Comparison of ENCODE assay signal across 26 cellular contexts in the genomic region with DNA sequence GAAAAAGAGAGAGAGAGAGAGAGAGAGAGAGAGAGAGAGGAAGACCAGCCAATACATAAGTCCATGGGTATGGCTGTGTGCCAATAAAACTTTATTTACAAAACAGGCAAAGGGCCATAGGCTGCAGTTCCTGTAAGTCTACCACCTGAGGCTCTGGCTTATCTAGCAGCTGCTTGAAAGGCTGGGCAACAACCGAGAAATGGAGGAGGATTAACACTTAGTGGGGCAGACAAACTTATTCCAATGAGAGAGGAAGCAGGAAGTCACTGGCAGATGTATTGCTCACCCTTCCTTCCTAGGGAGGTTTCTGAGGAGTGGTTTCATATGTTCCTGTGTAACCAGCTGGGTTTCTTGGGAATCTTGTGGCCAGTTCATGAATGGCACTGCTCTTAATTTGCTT. TPM values are rescaled to one million over a fixed set of nuclear protein-coding genes. Genes with fewer than 3 reads are reported as not detected.
DNase-seq lines count a peak whose midpoint lies in the region; ATAC-seq and TF ChIP-seq lines count a peak whose summit lies in the region.
"Had no signal": no experiment of that assay in that cellular context is flagged by ENCODE, and none has a peak within 500 bp of the region (broad histone marks: within the 10 kb centered on the region; RNA-seq: fewer than 3 reads in every experiment).

No MANE protein-coding gene starts in this region.

- no TSS peak for BruUV-seq in Caco-2 (replicated peaks; lab: Mats Ljungman, UMichigan)

- no peak overlapping the region for H3K27ac ChIP-seq in WERI-Rb-1
- H3K27ac ChIP-seq: body of pancreas, colonic mucosa, spleen, uterus had no signal

- ATAC-seq in mucosa of descending colon = peak; percentile 31
- ATAC-seq: activated naive CD4-positive, alpha-beta T cell treated with anti-CD3 and anti-CD28 coated beads, Interleukin-2, amount 50 U/mL, for 72 hours; activated T-cell treated with anti-CD3 and anti-CD28 coated beads, Interleukin-2, amount 50 U/mL, for 72 hours; body of pancreas; HCT116; left lobe of liver; T-helper 17 cell had no signal

- intact Hi-C loops in mucosa of descending colon (cut with DNase I, micrococcal nuclease) (no loop called here), Caco-2 (cut with micrococcal nuclease; ENCODE audit: unreplicated experiment) (no loop called here)

- H3K9me3 Mint-ChIP-seq in Caco-2 (ENCODE audit: unreplicated experiment) = no peaks in the 10 kb centered on the region
- H3K9me3 Mint-ChIP-seq: activated B cell treated with CpG ODN at 0.5 μM for 24 hours; activated CD4-positive, alpha-beta memory T cell treated with anti-CD3 and anti-CD28 coated beads, Interleukin-2, amount 10 ng/mL, durations not matched to agents 7 days and 5 days; activated naive CD4-positive, alpha-beta T cell treated with anti-CD3 and anti-CD28 coated beads, Interleukin-2, amount 50 U/mL, for 72 hours; activated T-cell treated with anti-CD3 and anti-CD28 coated beads, Interleukin-2, amount 50 U/mL, for 72 hours had no signal

- H3K4me1 Mint-ChIP-seq in Caco-2 (ENCODE audit: low read depth, unreplicated experiment) = no peaks in the 10 kb centered on the region
- H3K4me1 Mint-ChIP-seq: activated B cell treated with CpG ODN at 0.5 μM for 24 hours; activated CD4-positive, alpha-beta memory T cell treated with anti-CD3 and anti-CD28 coated beads, Interleukin-2, amount 10 ng/mL, durations not matched to agents 7 days and 5 days had no signal

- no peaks in the 10 kb centered on the region for H3K36me3 ChIP-seq in mucosa of descending colon (ENCODE audit: low read depth)
- H3K36me3 ChIP-seq in WERI-Rb-1 = no peaks in the 10 kb centered on the region
- H3K36me3 ChIP-seq in Caco-2 (ENCODE audit: control insufficient read depth, insufficient read depth, low read length) = no peaks in the 10 kb centered on the region
- H3K36me3 ChIP-seq: BE2C, colonic mucosa, spleen, uterus had no signal

- CTCF ChIA-PET in Caco-2 (lab: Charles Lee) = no interaction called here

- H3K27me3 ChIP-seq in WERI-Rb-1 (ENCODE audit: insufficient read depth, low read depth, severe bottlenecking) = peaks cover 9% of the 10 kb centered on the region
- no peaks in the 10 kb centered on the region for H3K27me3 ChIP-seq in Caco-2 (replicated peaks; ENCODE audit: control insufficient read depth, insufficient read depth, low read length)
- H3K27me3 ChIP-seq: BE2C, body of pancreas, uterus had no signal

- POLR2A ChIA-PET in Caco-2 (lab: Charles Lee) = no interaction called here

- H3K9me3 ChIP-seq in mucosa of descending colon (no peaks in the 10 kb centered on the region), WERI-Rb-1 (ENCODE audit: severe bottlenecking) (no peaks in the 10 kb centered on the region), Caco-2 (no peaks in the 10 kb centered on the region)
- H3K9me3 ChIP-seq: BE2C, body of pancreas, colonic mucosa, spleen, uterus had no signal

- TF ChIP-seq CTCF in mucosa of descending colon (IDR thresholded peaks at IDR 0.05) (no peak), WERI-Rb-1 (IDR thresholded peaks at IDR 0.05; ENCODE audit: low read depth, low read length) (no peak), Caco-2 (IDR thresholded peaks at IDR 0.05; ENCODE audit: insufficient read depth in 1 of 2, low read depth in 1 of 2, low read length in 1 of 2, severe bottlenecking in 1 of 2, unreplicated experiment in 1 of 2) (no peak)

- no peaks in the 10 kb centered on the region for H3K27me3 Mint-ChIP-seq in Caco-2 (ENCODE audit: insufficient read depth, unreplicated experiment)
- H3K27me3 Mint-ChIP-seq: T-helper 17 cell had no signal

- no peak overlapping the region for H3K4me3 Mint-ChIP-seq in Caco-2 (ENCODE audit: unreplicated experiment)
- H3K4me3 Mint-ChIP-seq: activated B cell treated with CpG ODN at 0.5 μM for 24 hours; activated CD4-positive, alpha-beta memory T cell treated with anti-CD3 and anti-CD28 coated beads, Interleukin-2, amount 10 ng/mL, durations not matched to agents 7 days and 5 days; activated T-cell treated with anti-CD3 and anti-CD28 coated beads, Interleukin-2, amount 50 U/mL, for 72 hours; T-helper 17 cell had no signal

- H3K4me3 ChIP-seq in mucosa of descending colon = no peak overlapping the region
- H3K4me3 ChIP-seq in WERI-Rb-1 (ENCODE audit: low read depth, low read length) = no peak overlapping the region
- H3K4me3 ChIP-seq in Caco-2 (ENCODE audit: low read depth, low read length) = no peak overlapping the region
- H3K4me3 ChIP-seq: body of pancreas, colonic mucosa, spleen, uterus had no signal

- no peak overlapping the region for H3K27ac Mint-ChIP-seq in Caco-2 (ENCODE audit: unreplicated experiment)
- H3K27ac Mint-ChIP-seq: activated B cell treated with CpG ODN at 0.5 μM for 24 hours; activated CD4-positive, alpha-beta memory T cell treated with anti-CD3 and anti-CD28 coated beads, Interleukin-2, amount 10 ng/mL, durations not matched to agents 7 days and 5 days; activated naive CD4-positive, alpha-beta T cell treated with anti-CD3 and anti-CD28 coated beads, Interleukin-2, amount 50 U/mL, for 72 hours; activated T-cell treated with anti-CD3 and anti-CD28 coated beads, Interleukin-2, amount 50 U/mL, for 72 hours; T-helper 17 cell had no signal

- H3K4me1 ChIP-seq in mucosa of descending colon (ENCODE audit: low read depth) = no peaks in the 10 kb centered on the region
- no peaks in the 10 kb centered on the region for H3K4me1 ChIP-seq in Caco-2
- H3K4me1 ChIP-seq: BE2C, body of pancreas, colonic mucosa, spleen, uterus had no signal

- DNase-seq in DMS53 (lab: John Stamatoyannopoulos, UW) (peak; percentile 1), DMS53 treated with DMSO at 0.1 percent for 48 hours (lab: John Stamatoyannopoulos, UW; ENCODE audit: unreplicated experiment) (no peak), MV-4-11 (lab: John Stamatoyannopoulos, UW) (peak; percentile 7), dermis blood vessel endothelial cell (peak; percentile 67), mucosa of descending colon (no peak), WERI-Rb-1 (no peak), NCI-H2081 (lab: John Stamatoyannopoulos, UW) (no peak), Caco-2 (no peak)
- DNase-seq: 8988T; activated B cell treated with CpG ODN at 0.5 μM for 24 hours; activated CD4-positive, alpha-beta memory T cell treated with anti-CD3 and anti-CD28 coated beads, Interleukin-2, amount 10 ng/mL, durations not matched to agents 7 days and 5 days; activated T-cell treated with anti-CD3 and anti-CD28 coated beads, Interleukin-2, amount 50 U/mL, for 72 hours; BE2C; body of pancreas; colonic mucosa; NCI-H1092; NCI-H524 treated with DMSO at 0.1 percent for 48 hours; SIG-M5; spleen; stimulated activated CD8-positive, alpha-beta memory T cell treated with anti-CD3 and anti-CD28 coated beads, Interleukin-4, amount 100 ng/mL, for 48 hours; T-helper 17 cell; uterus had no signal

- H3K36me3 Mint-ChIP-seq in Caco-2 (ENCODE audit: insufficient read depth, unreplicated experiment) = no peaks in the 10 kb centered on the region
- H3K36me3 Mint-ChIP-seq: activated naive CD4-positive, alpha-beta T cell treated with anti-CD3 and anti-CD28 coated beads, Interleukin-2, amount 50 U/mL, for 72 hours had no signal

RNA-seq across cellular contexts. Expression of a gene that starts 4.7 kb away (rescaled TPM):
- total RNA-seq in dermis blood vessel endothelial cell (2.8 and 6.0 TPM in 2 replicates), mucosa of descending colon (under 1 TPM; 0.39 to 0.93 (median 0.41) TPM), Caco-2 (2022) (4.6 and 8.0 TPM in 2 replicates)
- total RNA-seq: activated B cell treated with CpG ODN at 0.5 μM for 24 hours; activated CD4-positive, alpha-beta memory T cell treated with anti-CD3 and anti-CD28 coated beads, Interleukin-2, amount 10 ng/mL, durations not matched to agents 7 days and 5 days; activated naive CD4-positive, alpha-beta T cell treated with anti-CD3 and anti-CD28 coated beads, Interleukin-2, amount 50 U/mL, for 72 hours; activated T-cell treated with anti-CD3 and anti-CD28 coated beads, Interleukin-2, amount 50 U/mL, for 72 hours; spleen; subcutaneous adipose tissue; T-helper 17 cell had no signal

RNA-seq across cellular contexts. Expression of a gene that starts 15.9 kb away (rescaled TPM):
- total RNA-seq in dermis blood vessel endothelial cell = 8.8 and 14.0 TPM in 2 replicates
- total RNA-seq in mucosa of descending colon = 10 to 100 TPM in 1 of 3 donors, 1 to 10 TPM in 2; 1.2 to 11.5 (median 5.1) TPM
- total RNA-seq in Caco-2 (2022) = 12.7 and 14.2 TPM in 2 replicates
- total RNA-seq: activated B cell treated with CpG ODN at 0.5 μM for 24 hours; activated CD4-positive, alpha-beta memory T cell treated with anti-CD3 and anti-CD28 coated beads, Interleukin-2, amount 10 ng/mL, durations not matched to agents 7 days and 5 days; activated naive CD4-positive, alpha-beta T cell treated with anti-CD3 and anti-CD28 coated beads, Interleukin-2, amount 50 U/mL, for 72 hours; T-helper 17 cell had no signal

Comparison
In these comparisons a context has a peak if more than half of its experiments do, and no peak if none do; other contexts are left out.
1. DNase-seq: peak in DMS53 (single experiment), MV-4-11 (single experiment) and dermis blood vessel endothelial cell (single experiment); none in DMS53 treated with DMSO at 0.1 percent for 48 hours (single experiment), mucosa of descending colon (0 of 3), WERI-Rb-1 (single experiment), NCI-H2081 (0 of 2) and Caco-2 (0 of 2).